In the genomic region with DNA sequence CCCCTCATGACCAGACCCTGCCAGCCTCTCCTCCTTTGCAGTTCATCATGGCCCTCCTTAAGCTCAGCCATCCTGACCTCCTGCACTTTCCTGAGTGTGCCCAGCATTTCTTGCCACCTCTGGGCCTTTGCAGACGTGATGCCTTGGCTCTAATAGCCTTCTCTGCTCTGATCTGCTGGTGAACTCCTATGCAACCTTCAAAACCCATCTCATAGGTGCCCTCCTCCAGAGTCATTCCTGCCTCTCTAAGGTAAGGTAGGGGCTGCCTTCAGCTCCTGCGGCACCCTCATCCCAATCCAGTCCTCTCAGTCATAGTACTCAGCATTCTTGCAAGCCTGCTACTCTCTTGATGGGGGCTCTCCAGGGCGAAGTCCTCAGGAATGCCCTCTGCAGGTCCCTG, we compare ENCODE assay signal across 20 cellular contexts. TPM values are rescaled to one million over a fixed set of nuclear protein-coding genes. Genes with fewer than 3 reads are reported as not detected.
"Had no signal": no experiment of that assay in that cellular context is flagged by ENCODE, and none has a peak within 500 bp of the region (broad histone marks: within the 10 kb centered on the region; RNA-seq: fewer than 3 reads in every experiment).

No MANE protein-coding gene starts in this region.

- H3K4me3 Mint-ChIP-seq: naive B cell; nephron; stimulated activated naive B cell treated with anti-CD40 and anti-IgM and Interleukin-4, amounts not matched to agents 10 μg/mL and 1 μg/mL and 100 μg/mL, for 72 hours; stimulated activated naive CD8-positive, alpha-beta T cell treated with anti-CD3 and anti-CD28 coated beads, Interleukin-15, amount 100 ng/mL, for 72 hours; type B pancreatic cell had no signal

- H3K36me3 Mint-ChIP-seq: naive B cell; stimulated activated naive B cell treated with anti-CD40 and anti-IgM and Interleukin-4, amounts not matched to agents 10 μg/mL and 1 μg/mL and 100 μg/mL, for 72 hours; type B pancreatic cell had no signal

- H3K4me1 Mint-ChIP-seq: stimulated activated naive CD8-positive, alpha-beta T cell treated with anti-CD3 and anti-CD28 coated beads, Interleukin-15, amount 100 ng/mL, for 72 hours had no signal

- H3K9me3 Mint-ChIP-seq: naive B cell; nephron; stimulated activated naive B cell treated with anti-CD40 and anti-IgM and Interleukin-4, amounts not matched to agents 10 μg/mL and 1 μg/mL and 100 μg/mL, for 72 hours; stimulated activated naive CD8-positive, alpha-beta T cell treated with anti-CD3 and anti-CD28 coated beads, Interleukin-15, amount 100 ng/mL, for 72 hours; type B pancreatic cell had no signal

- H3K9me3 ChIP-seq: heart left ventricle, psoas muscle, testis had no signal

- H3K36me3 ChIP-seq: heart left ventricle had no signal

- H3K4me3 ChIP-seq: heart left ventricle, psoas muscle, skin epidermis, testis had no signal

- H2AFZ ChIP-seq: parathyroid adenoma had no signal

- H3K4me1 ChIP-seq: parathyroid adenoma had no signal

- DNase-seq: effector memory CD4-positive, alpha-beta T cell; heart left ventricle; hippocampal formation; left colon; mesendoderm; naive B cell; psoas muscle; retina; stimulated activated CD4-positive, alpha-beta T cell treated with anti-CD3 and anti-CD28 coated beads, Interleukin-2, amount 100 ng/mL, for 24 hours; stimulated activated CD4-positive, alpha-beta T cell treated with anti-CD3 and anti-CD28 coated beads, Interleukin-4, amount 100 ng/mL, for 4 hours; stimulated activated naive B cell treated with anti-CD40 and anti-IgM and Interleukin-4, amounts not matched to agents 10 μg/mL and 1 μg/mL and 100 μg/mL, for 72 hours; stimulated activated naive CD8-positive, alpha-beta T cell treated with anti-CD3 and anti-CD28 coated beads, Interleukin-15, amount 100 ng/mL, for 72 hours; testis had no signal

- H3K27ac ChIP-seq: heart left ventricle, parathyroid adenoma, skin epidermis, testis had no signal

- H3K27me3 ChIP-seq: heart left ventricle, testis had no signal

- H3K27me3 Mint-ChIP-seq: stimulated activated naive CD8-positive, alpha-beta T cell treated with anti-CD3 and anti-CD28 coated beads, Interleukin-15, amount 100 ng/mL, for 72 hours had no signal

- H3K27ac Mint-ChIP-seq: naive B cell; stimulated activated naive B cell treated with anti-CD40 and anti-IgM and Interleukin-4, amounts not matched to agents 10 μg/mL and 1 μg/mL and 100 μg/mL, for 72 hours; stimulated activated naive CD8-positive, alpha-beta T cell treated with anti-CD3 and anti-CD28 coated beads, Interleukin-15, amount 100 ng/mL, for 72 hours; type B pancreatic cell had no signal

- H3K9ac ChIP-seq: parathyroid adenoma had no signal

- H3K79me2 ChIP-seq: parathyroid adenoma had no signal

- ATAC-seq: esophagus mucosa; heart left ventricle; left colon; sciatic nerve; stimulated activated naive B cell treated with anti-CD40 and anti-IgM and Interleukin-4, amounts not matched to agents 10 μg/mL and 1 μg/mL and 100 μg/mL, for 72 hours; stimulated activated naive CD8-positive, alpha-beta T cell treated with anti-CD3 and anti-CD28 coated beads, Interleukin-15, amount 100 ng/mL, for 72 hours had no signal

RNA-seq across cellular contexts. Expression of gene ELN, which starts 19.3 kb away (rescaled TPM):
- total RNA-seq: kidney epithelial cell had no signal
